ENCODE assay signal across 11 cellular contexts in the genomic region with DNA sequence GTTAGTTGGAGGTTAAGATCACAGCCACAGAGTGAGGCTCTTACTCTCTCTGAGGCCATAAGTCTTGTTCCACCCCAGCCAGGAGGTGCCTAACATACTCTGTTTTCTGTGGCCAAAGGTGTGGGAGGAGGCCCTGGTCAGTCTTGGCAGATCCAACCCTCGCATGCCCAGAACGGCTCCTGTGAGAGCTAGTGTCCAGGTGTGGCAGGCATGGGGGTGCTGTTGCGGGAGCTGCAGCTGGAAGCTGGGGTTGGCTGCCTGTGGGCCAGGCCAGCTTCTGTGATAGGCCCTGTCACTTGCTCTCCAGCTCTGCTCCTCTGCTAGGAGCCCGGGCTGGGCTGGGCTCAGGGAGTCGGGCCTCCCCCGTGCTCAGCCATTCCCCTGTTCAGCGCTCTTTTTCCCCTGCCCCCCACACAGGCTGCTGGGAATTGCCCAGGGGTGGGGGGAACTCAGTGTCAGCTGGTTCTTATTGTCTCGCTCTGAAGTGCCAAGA. TPM values are rescaled to one million over a fixed set of nuclear protein-coding genes. Genes with fewer than 3 reads are reported as not detected.
DNase-seq lines count a peak whose midpoint lies in the region; ATAC-seq and TF ChIP-seq lines count a peak whose summit lies in the region.
"Had no signal": no experiment of that assay in that cellular context is flagged by ENCODE, and none has a peak within 500 bp of the region (broad histone marks: within the 10 kb centered on the region; RNA-seq: fewer than 3 reads in every experiment).

No MANE protein-coding gene starts in this region.

- no peaks in the 10 kb centered on the region for H3K27me3 ChIP-seq in NT2/D1 (ENCODE audit: insufficient read depth, insufficient read length)
- H3K27me3 ChIP-seq in esophagus (ENCODE audit: control insufficient read depth in 1 of 2, insufficient read depth in 2 of 2, low read length in 2 of 2), result no peaks in the 10 kb centered on the region
- no peaks in the 10 kb centered on the region for H3K27me3 ChIP-seq in testis

- H3K9me3 ChIP-seq in NT2/D1 (ENCODE audit: insufficient read depth, low read length) (no peaks in the 10 kb centered on the region), esophagus (ENCODE audit: control insufficient read depth in 2 of 2, insufficient read depth in 1 of 2, low read depth in 1 of 2, low read length in 1 of 2) (no peaks in the 10 kb centered on the region), testis (no peaks in the 10 kb centered on the region)

- peaks cover 73% of the 10 kb centered on the region for H3K36me3 ChIP-seq in NT2/D1 (ENCODE audit: insufficient read depth, insufficient read length, low read length)
- peaks cover 3 to 47% of the 10 kb centered on the region in 2 donors for H3K36me3 ChIP-seq in esophagus (ENCODE audit: control insufficient read depth in 2 of 2, insufficient read depth in 2 of 2, low read length in 1 of 2)
- H3K36me3 ChIP-seq in testis (ENCODE audit: low read depth, missing control alignments), result no peaks in the 10 kb centered on the region

- H3K27ac ChIP-seq in esophagus (ENCODE audit: low read depth in 2 of 2, low read length in 1 of 2) (peak overlapping the region; percentile 75 to 80), testis (peak overlapping the region; percentile 80 to 87)

- TF ChIP-seq POLR2A in testis (IDR thresholded peaks at IDR 0.05), result no peak

- no peak for ATAC-seq in HG03039 (IDR thresholded peaks at IDR 0.05; ENCODE audit: unreplicated experiment)

- TF ChIP-seq CTCF in mesothelial cell of epicardium (IDR thresholded peaks at IDR 0.05; ENCODE audit: unreplicated experiment), result no peak
- TF ChIP-seq CTCF in testis (IDR thresholded peaks at IDR 0.05), result no peak

- H3K27ac Mint-ChIP-seq in mesothelial cell of epicardium, result peak overlapping the region; percentile 97
- H3K27ac Mint-ChIP-seq: activated naive CD8-positive, alpha-beta T cell treated with anti-CD3 and anti-CD28 coated beads for 36 hours had no signal

- intact Hi-C loops in testis (cut with DNase I; ENCODE audit: low total_unique reads), result loop anchor here (10.0 kb wide), 1 partner anchor 338 kb away; no protein-coding TSS in a partner anchor

- peak overlapping the region; percentile 35 for H3K4me3 Mint-ChIP-seq in mesothelial cell of epicardium
- H3K4me3 Mint-ChIP-seq: activated naive CD8-positive, alpha-beta T cell treated with anti-CD3 and anti-CD28 coated beads for 36 hours; T-helper 1 cell treated with Interleukin-12 subunit alpha and Interleukin-12 subunit beta and Interleukin-4 antibody, amounts not matched to agents 30 μg/mL and 1 μg/mL, for 36 hours had no signal

- peak overlapping the region; percentile 89 for H3K9ac ChIP-seq in NT2/D1 (ENCODE audit: insufficient read length, low read depth)

- H3K4me1 ChIP-seq in NT2/D1 (ENCODE audit: insufficient read depth, insufficient read length) (peaks cover 34% of the 10 kb centered on the region), esophagus (ENCODE audit: control insufficient read depth in 2 of 2, insufficient read depth in 2 of 2, low read length in 1 of 2) (peaks cover 8 to 24% of the 10 kb centered on the region in 2 donors), testis (peaks cover 50% of the 10 kb centered on the region)

- H3K4me3 ChIP-seq in NT2/D1 (ENCODE audit: insufficient read length, low read depth) (no peak overlapping the region), esophagus (ENCODE audit: low read depth in 1 of 2, low read length in 2 of 2) (no peak overlapping the region), testis (no peak overlapping the region)

- no peak for DNase-seq in NT2/D1 (ENCODE audit: low read depth, low spot score)
- DNase-seq in mesothelial cell of epicardium (ENCODE audit: low spot score in 2 of 2, unreplicated experiment in 2 of 2), result no peak
- DNase-seq in testis, result no peak
- no peak for DNase-seq in activated CD4-positive, alpha-beta T cell treated with anti-CD3 and anti-CD28 coated beads, Interleukin-2, amount 50 U/mL, for 1 hour
- DNase-seq in activated T-cell treated with anti-CD3 and anti-CD28 coated beads for 4 hours, result no peak
- no peak for DNase-seq in NCI-H1417 treated with DMSO at 0.1 percent for 48 hours (lab: John Stamatoyannopoulos, UW)
- DNase-seq: activated naive CD8-positive, alpha-beta T cell treated with anti-CD3 and anti-CD28 coated beads for 36 hours; mammary epithelial cell had no signal

- H3K4me1 Mint-ChIP-seq in mesothelial cell of epicardium, result peaks cover 48% of the 10 kb centered on the region

- WGBS in esophagus, 2 donors, result 50 to 86% methylated on average over 7 to 8 of the region's 8 CpGs
- 27 to 49% methylated on average over 6 to 8 of the region's 8 CpGs for WGBS in testis, 2 donors

- no peaks in the 10 kb centered on the region for H3K9me3 Mint-ChIP-seq in mesothelial cell of epicardium
- H3K9me3 Mint-ChIP-seq: activated naive CD8-positive, alpha-beta T cell treated with anti-CD3 and anti-CD28 coated beads for 36 hours; T-helper 1 cell treated with Interleukin-12 subunit alpha and Interleukin-12 subunit beta and Interleukin-4 antibody, amounts not matched to agents 30 μg/mL and 1 μg/mL, for 36 hours had no signal

- H3K27me3 Mint-ChIP-seq in mesothelial cell of epicardium (ENCODE audit: low read depth), result no peaks in the 10 kb centered on the region
- H3K27me3 Mint-ChIP-seq: activated naive CD8-positive, alpha-beta T cell treated with anti-CD3 and anti-CD28 coated beads for 36 hours had no signal

- H3K36me3 Mint-ChIP-seq in mesothelial cell of epicardium, result peaks cover 17% of the 10 kb centered on the region

RNA-seq across cellular contexts. Expression of gene IER5L, which starts 31.6 kb away (rescaled TPM):
- polyA plus RNA-seq in esophagus, result 1 to 10 TPM; 5.4 to 8.4 TPM
- total RNA-seq in mesothelial cell of epicardium, result 31.3 to 34.7 TPM (median 31.9 TPM) in 3 replicates
- total RNA-seq in testis, result 10 to 100 TPM; 12.6 to 25.4 TPM
- 4.8 TPM for polyA plus RNA-seq in testis (ENCODE audit: insufficient read depth, low read depth, low replicate concordance)

RNA-seq across cellular contexts. Expression of gene PTPA, which starts 35.3 kb away (rescaled TPM):
- polyA plus RNA-seq in esophagus (100 to 1,000 TPM in 1 of 2 donors, 10 to 100 TPM in 1; 80.0 to 126 TPM), testis (ENCODE audit: insufficient read depth, low read depth, low replicate concordance) (268 TPM)
- total RNA-seq in mesothelial cell of epicardium (157 to 164 TPM (median 160 TPM) in 3 replicates), testis (100 to 1,000 TPM; 163 to 177 TPM)

RNA-seq across cellular contexts. Expression of gene CRAT, which starts 35.9 kb away (rescaled TPM):
- polyA plus RNA-seq in esophagus (10 to 100 TPM; 26.6 to 36.7 TPM), testis (ENCODE audit: insufficient read depth, low read depth, low replicate concordance) (451 TPM)
- total RNA-seq in mesothelial cell of epicardium (26.4 to 27.6 TPM (median 26.4 TPM) in 3 replicates), testis (100 to 1,000 TPM; 188 to 272 TPM)
